Comparison of ENCODE assay signal across 1 cellular context in the genomic region with DNA sequence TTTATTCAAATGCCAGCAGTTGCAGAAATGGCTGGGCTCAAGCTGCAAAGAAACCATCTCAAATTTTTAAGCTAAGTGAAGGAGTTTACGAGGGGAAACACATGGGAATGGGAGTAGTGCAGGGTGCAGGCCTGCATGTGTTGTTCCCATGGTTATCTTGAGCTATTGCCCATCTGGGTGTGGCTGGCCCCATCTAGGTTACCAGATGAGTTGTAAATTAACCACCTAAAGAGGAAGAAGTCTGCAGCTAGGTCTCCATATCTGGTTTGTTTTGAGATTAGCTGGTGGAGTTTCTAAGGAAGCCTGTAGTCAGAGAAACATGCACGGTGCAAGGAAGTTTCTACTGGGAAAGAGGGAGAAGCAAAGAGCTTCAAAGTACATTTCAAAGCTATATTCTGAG.
TF ChIP-seq lines count a peak whose summit lies in the region.

No MANE protein-coding gene starts in this region.

TF ChIP-seq in HCT116, 20 proteins besides CTCF, POLR2A, EP300 and RAD21 (continued from another document):
- TF ChIP-seq, protein P1, sequence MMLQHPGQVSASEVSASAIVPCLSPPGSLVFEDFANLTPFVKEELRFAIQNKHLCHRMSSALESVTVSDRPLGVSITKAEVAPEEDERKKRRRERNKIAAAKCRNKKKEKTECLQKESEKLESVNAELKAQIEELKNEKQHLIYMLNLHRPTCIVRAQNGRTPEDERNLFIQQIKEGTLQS (IDR thresholded peaks at IDR 0.05): no peak
- TF ChIP-seq, protein P2, sequence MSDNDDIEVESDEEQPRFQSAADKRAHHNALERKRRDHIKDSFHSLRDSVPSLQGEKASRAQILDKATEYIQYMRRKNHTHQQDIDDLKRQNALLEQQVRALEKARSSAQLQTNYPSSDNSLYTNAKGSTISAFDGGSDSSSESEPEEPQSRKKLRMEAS (IDR thresholded peaks at IDR 0.05): no peak
- TF ChIP-seq YY1 (IDR thresholded peaks at IDR 0.05; ENCODE audit: extremely low read depth, insufficient replicate concordance, low read depth, low read length) (no peak), EZH2 (IDR thresholded peaks at IDR 0.05) (no peak), FOSL1 (IDR thresholded peaks at IDR 0.05; ENCODE audit: low read depth) (no peak)
TF ChIP-seq in HCT116: peak in this region for 0.
